ENCODE assay signal across 2 cellular contexts in the genomic region with DNA sequence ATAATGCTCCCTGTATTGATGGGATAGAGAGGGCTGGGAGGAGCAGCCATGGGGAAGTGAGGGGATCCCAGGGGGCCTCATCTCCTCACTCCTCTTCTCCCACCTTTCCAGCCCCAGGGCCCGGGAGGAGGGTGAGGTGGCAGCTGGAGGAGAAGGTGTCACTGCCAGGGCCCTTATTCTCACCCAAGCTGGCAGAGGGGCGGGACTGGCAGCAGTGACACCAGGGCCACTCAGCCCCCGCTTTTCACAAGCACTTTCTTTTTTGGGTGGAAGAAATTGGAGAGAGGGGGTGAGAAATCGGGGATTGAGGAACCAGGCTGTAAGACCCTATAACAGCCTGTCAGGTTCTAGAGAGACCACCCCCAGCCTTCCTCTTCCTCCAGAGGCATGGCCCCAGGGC.
TF ChIP-seq lines count a peak whose summit lies in the region.

No MANE protein-coding gene starts in this region.

TF ChIP-seq in SK-N-SH, 30 proteins besides CTCF, POLR2A, EP300 and RAD21 (continued from another document):
- TF ChIP-seq USF1 (IDR thresholded peaks at IDR 0.05; ENCODE audit: borderline replicate concordance, low read depth) (no peak), MXI1 (IDR thresholded peaks at IDR 0.05; ENCODE audit: low read depth, low read length) (no peak), RCOR1 (IDR thresholded peaks at IDR 0.05; ENCODE audit: low read length) (no peak), GABPA (IDR thresholded peaks at IDR 0.05; ENCODE audit: low read depth) (no peak), GATA2 (CRISPR knock-in tag; IDR thresholded peaks at IDR 0.05) (no peak), SIN3A (IDR thresholded peaks at IDR 0.05; ENCODE audit: borderline replicate concordance, low read depth, low read length) (no peak), RXRA (IDR thresholded peaks at IDR 0.05; ENCODE audit: borderline replicate concordance, low read depth) (no peak), CHD2 (IDR thresholded peaks at IDR 0.05; ENCODE audit: low read length, partially characterized antibody) (no peak), FOXM1 (IDR thresholded peaks at IDR 0.05; ENCODE audit: low read depth) (no peak), SMC3 (IDR thresholded peaks at IDR 0.05; ENCODE audit: low read depth, low read length) (no peak)
- TF ChIP-seq, protein P1, sequence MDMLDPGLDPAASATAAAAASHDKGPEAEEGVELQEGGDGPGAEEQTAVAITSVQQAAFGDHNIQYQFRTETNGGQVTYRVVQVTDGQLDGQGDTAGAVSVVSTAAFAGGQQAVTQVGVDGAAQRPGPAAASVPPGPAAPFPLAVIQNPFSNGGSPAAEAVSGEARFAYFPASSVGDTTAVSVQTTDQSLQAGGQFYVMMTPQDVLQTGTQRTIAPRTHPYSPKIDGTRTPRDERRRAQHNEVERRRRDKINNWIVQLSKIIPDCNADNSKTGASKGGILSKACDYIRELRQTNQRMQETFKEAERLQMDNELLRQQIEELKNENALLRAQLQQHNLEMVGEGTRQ (IDR thresholded peaks at IDR 0.05; ENCODE audit: borderline replicate concordance, low read depth, low read length) = no peak
TF ChIP-seq in SK-N-SH: peak in this region for 0.

TF ChIP-seq in SK-N-SH treated with all-trans-retinoic acid at 6 μM for 48 hours, 23 proteins besides CTCF, POLR2A, EP300 and RAD21 (continued from another document):
- TF ChIP-seq TSHZ2 (CRISPR knock-in tag; IDR thresholded peaks at IDR 0.05) (no peak), CSRNP3 (CRISPR knock-in tag; IDR thresholded peaks at IDR 0.05) (no peak)
